ENCODE assay signal across 8 cellular contexts in genomic region chr2:220687231-220687843, GRCh38.
DNase-seq lines count a peak whose midpoint lies in the region; ATAC-seq and TF ChIP-seq lines count a peak whose summit lies in the region.

No MANE protein-coding gene starts in this region.

- no peaks in the 10 kb centered on the region for H3K9me3 Mint-ChIP-seq in natural killer cell treated with Interleukin-12 subunit alpha and Interleukin-12 subunit beta and Interleukin-15 and Interleukin-18, amount 100 ng/mL, for 72 hours
- no peaks in the 10 kb centered on the region for H3K9me3 Mint-ChIP-seq in stimulated activated naive B cell treated with anti-CD40 and anti-IgM and Interleukin-4, amounts not matched to agents 10 μg/mL and 1 μg/mL and 100 μg/mL, for 72 hours

- H3K36me3 Mint-ChIP-seq in natural killer cell treated with Interleukin-12 subunit alpha and Interleukin-12 subunit beta and Interleukin-15 and Interleukin-18, amount 100 ng/mL, for 72 hours: no peaks in the 10 kb centered on the region
- no peaks in the 10 kb centered on the region for H3K36me3 Mint-ChIP-seq in stimulated activated naive B cell treated with anti-CD40 and anti-IgM and Interleukin-4, amounts not matched to agents 10 μg/mL and 1 μg/mL and 100 μg/mL, for 72 hours

- H3K27me3 Mint-ChIP-seq in natural killer cell treated with Interleukin-12 subunit alpha and Interleukin-12 subunit beta and Interleukin-15 and Interleukin-18, amount 100 ng/mL, for 72 hours: peaks cover 25 to 58% of the 10 kb centered on the region in 2 donors
- H3K27me3 Mint-ChIP-seq in stimulated activated naive B cell treated with anti-CD40 and anti-IgM and Interleukin-4, amounts not matched to agents 10 μg/mL and 1 μg/mL and 100 μg/mL, for 72 hours: peaks cover 20 to 29% of the 10 kb centered on the region in 2 donors

- peaks cover 0 to 6% of the 10 kb centered on the region in 2 donors for H3K4me1 Mint-ChIP-seq in natural killer cell treated with Interleukin-12 subunit alpha and Interleukin-12 subunit beta and Interleukin-15 and Interleukin-18, amount 100 ng/mL, for 72 hours (ENCODE audit: low read depth in 2 of 2)
- peaks cover 0 to 5% of the 10 kb centered on the region in 2 donors for H3K4me1 Mint-ChIP-seq in stimulated activated naive B cell treated with anti-CD40 and anti-IgM and Interleukin-4, amounts not matched to agents 10 μg/mL and 1 μg/mL and 100 μg/mL, for 72 hours

- peak; percentile 86 for TF ChIP-seq CTCF in AG09319 (IDR thresholded peaks at IDR 0.05; ENCODE audit: low read depth, low read length)

- no peak overlapping the region for H3K4me3 Mint-ChIP-seq in natural killer cell treated with Interleukin-12 subunit alpha and Interleukin-12 subunit beta and Interleukin-15 and Interleukin-18, amount 100 ng/mL, for 72 hours
- no peak overlapping the region for H3K4me3 Mint-ChIP-seq in stimulated activated naive B cell treated with anti-CD40 and anti-IgM and Interleukin-4, amounts not matched to agents 10 μg/mL and 1 μg/mL and 100 μg/mL, for 72 hours

- H3K27ac Mint-ChIP-seq in natural killer cell treated with Interleukin-12 subunit alpha and Interleukin-12 subunit beta and Interleukin-15 and Interleukin-18, amount 100 ng/mL, for 72 hours: no peak overlapping the region
- no peak overlapping the region for H3K27ac Mint-ChIP-seq in stimulated activated naive B cell treated with anti-CD40 and anti-IgM and Interleukin-4, amounts not matched to agents 10 μg/mL and 1 μg/mL and 100 μg/mL, for 72 hours

- peak; percentile 29 for DNase-seq in AG09319 (ENCODE audit: extremely low read depth, low read depth)
- DNase-seq in NCI-H748 treated with DMSO at 0.1 percent for 48 hours (lab: John Stamatoyannopoulos, UW): peak; percentile 20
- DNase-seq in activated T-cell treated with anti-CD3 and anti-CD28 coated beads for 4 hours: peak; percentile 51
- peak; percentile 51 for DNase-seq in fibroblast of gingiva (ENCODE audit: low read depth)
- peak; percentile 67 for DNase-seq in natural killer cell treated with Interleukin-12 subunit alpha and Interleukin-12 subunit beta and Interleukin-15 and Interleukin-18, amount 100 ng/mL, for 72 hours (ENCODE audit: low spot score)
- DNase-seq in stimulated activated naive B cell treated with anti-CD40 and anti-IgM and Interleukin-4, amounts not matched to agents 10 μg/mL and 1 μg/mL and 100 μg/mL, for 72 hours: peak; percentile 38

- ATAC-seq in GM18868 (IDR thresholded peaks at IDR 0.05; ENCODE audit: unreplicated experiment) (peak; percentile 89), HG03103 (IDR thresholded peaks at IDR 0.05; ENCODE audit: low read depth, unreplicated experiment) (peak; percentile 80)
- peak; percentile 80 for ATAC-seq in natural killer cell treated with Interleukin-12 subunit alpha and Interleukin-12 subunit beta and Interleukin-15 and Interleukin-18, amount 100 ng/mL, for 72 hours
- ATAC-seq in stimulated activated naive B cell treated with anti-CD40 and anti-IgM and Interleukin-4, amounts not matched to agents 10 μg/mL and 1 μg/mL and 100 μg/mL, for 72 hours (replicated peaks): peak; percentile 77 to 85

Comparison
In these comparisons a context has a peak if more than half of its experiments do, and no peak if none do; other contexts are left out.
1. Peak in every context shown above with its lines: DNase-seq and ATAC-seq.